27 cellular contexts compared by ENCODE assay signal in genomic region chr3:46454606-46455005, GRCh38. TPM values are rescaled to one million over a fixed set of nuclear protein-coding genes. Genes with fewer than 3 reads are reported as not detected.
"Had no signal": no experiment of that assay in that cellular context is flagged by ENCODE, and none has a peak within 500 bp of the region (broad histone marks: within the 10 kb centered on the region; RNA-seq: fewer than 3 reads in every experiment).

No MANE protein-coding gene starts in this region.

- H3K4me2 ChIP-seq: KMS-11 had no signal

- H3K9me3 ChIP-seq: adrenal gland, SJCRH30 had no signal

- H3K36me3 ChIP-seq: adrenal gland, SJCRH30 had no signal

- H3K9ac ChIP-seq: KMS-11 had no signal

- H3K27me3 ChIP-seq: SJCRH30 had no signal

- H3K4me1 ChIP-seq: adrenal gland, SJCRH30 had no signal

- ATAC-seq: activated T-cell treated with anti-CD3 and anti-CD28 coated beads, Interleukin-2, amount 50 U/mL, for 72 hours; activated T-helper 17 cell treated with anti-CD3 and anti-CD28 coated beads, Interleukin-2, amount 50 U/mL, for 72 hours; Panc1 had no signal

- H3K4me3 ChIP-seq: adrenal gland, SJCRH30, SK-N-MC had no signal

- H3K27ac ChIP-seq: adrenal gland, KMS-11, SJCRH30, SK-N-MC had no signal

- DNase-seq: activated CD4-positive, alpha-beta T cell treated with anti-CD3 and anti-CD28 coated beads, Interleukin-2, amount 10 ng/mL, durations not matched to agents 24 days and 14 days; activated CD4-positive, alpha-beta T cell treated with anti-CD3 and anti-CD28 coated beads, Interleukin-2, amount 50 U/mL, for 4 hours; activated effector memory CD4-positive, alpha-beta T cell treated with anti-CD3 and anti-CD28 coated beads, Interleukin-2, amount 50 U/mL, for 16 hours; activated naive CD4-positive, alpha-beta T cell; activated naive CD4-positive, alpha-beta T cell treated with anti-CD3 and anti-CD28 coated beads, Interleukin-2, amount 50 U/mL, for 16 hours; activated T-cell treated with anti-CD3 and anti-CD28 coated beads, Interleukin-2, amount 50 U/mL, for 1 hour; activated T-cell treated with anti-CD3 and anti-CD28 coated beads, Interleukin-2, amount 50 U/mL, for 72 hours; adrenal gland; central memory CD4-positive, alpha-beta T cell; NCI-H1105; NCI-H1417 treated with DMSO at 0.1 percent for 48 hours; NCI-H187 treated with DMSO at 0.1 percent for 48 hours; NCI-H2081; NCI-H226; NCI-H446 treated with DMSO at 0.1 percent for 48 hours; NCI-H524; NCI-H69; NCI-H82; SHP77; SJCRH30 had no signal

RNA-seq across cellular contexts. Expression of gene LTF, which starts 10.1 kb away (rescaled TPM):
- total RNA-seq: activated CD4-positive, alpha-beta T cell treated with anti-CD3 and anti-CD28 coated beads, Interleukin-2, amount 10 ng/mL, durations not matched to agents 24 days and 14 days; activated T-cell treated with anti-CD3 and anti-CD28 coated beads, Interleukin-2, amount 50 U/mL, for 72 hours; activated T-helper 17 cell treated with anti-CD3 and anti-CD28 coated beads, Interleukin-2, amount 50 U/mL, for 72 hours; SJCRH30 had no signal

RNA-seq across cellular contexts. Expression of gene RTP3, which starts 43.2 kb away (rescaled TPM):
- total RNA-seq: activated CD4-positive, alpha-beta T cell treated with anti-CD3 and anti-CD28 coated beads, Interleukin-2, amount 10 ng/mL, durations not matched to agents 24 days and 14 days; activated T-cell treated with anti-CD3 and anti-CD28 coated beads, Interleukin-2, amount 50 U/mL, for 72 hours; activated T-helper 17 cell treated with anti-CD3 and anti-CD28 coated beads, Interleukin-2, amount 50 U/mL, for 72 hours; adrenal gland; bronchial epithelial cell; cerebellum; RPMI7951; SJCRH30 had no signal

RNA-seq across cellular contexts. Expression of gene CCRL2, which starts 47.5 kb away (rescaled TPM):
- total RNA-seq: SJCRH30 had no signal
